15 cellular contexts compared by ENCODE assay signal in the genomic region with DNA sequence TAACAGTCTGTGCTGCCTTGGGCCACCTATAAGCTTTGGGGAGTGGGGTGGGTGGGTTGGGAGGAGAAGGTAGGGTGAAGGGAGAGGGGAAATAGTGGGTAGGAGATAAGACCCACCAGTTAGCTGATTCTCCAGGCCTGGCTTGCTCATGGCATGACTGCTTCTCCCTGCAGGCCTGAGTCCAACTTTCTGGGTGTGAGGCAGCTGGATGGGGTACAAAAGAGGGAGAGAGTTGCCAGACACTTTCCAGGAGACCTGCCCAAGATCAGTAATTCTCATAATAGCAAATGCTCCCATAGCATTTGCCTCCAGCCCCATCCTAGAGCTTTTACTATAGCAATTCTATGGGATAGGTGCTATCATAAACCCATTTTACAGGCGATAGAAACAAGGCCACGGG. TPM values are rescaled to one million over a fixed set of nuclear protein-coding genes. Genes with fewer than 3 reads are reported as not detected.
A peak's percentile ranks its signal among the peaks of the same experiment; 100 is the strongest.
DNase-seq lines count a peak whose midpoint lies in the region; ATAC-seq and TF ChIP-seq lines count a peak whose summit lies in the region.
"Had no signal": no experiment of that assay in that cellular context is flagged by ENCODE, and none has a peak within 500 bp of the region (broad histone marks: within the 10 kb centered on the region; RNA-seq: fewer than 3 reads in every experiment).

No MANE protein-coding gene starts in this region.

- peak overlapping the region; percentile 48 to 69 for H3K27ac ChIP-seq in ascending aorta
- peak overlapping the region; percentile 62 to 73 (median 72) for H3K27ac ChIP-seq in esophagus muscularis mucosa (replicated peaks in 1 of 4)
- peak overlapping the region; percentile 24 for H3K27ac ChIP-seq in lower lobe of right lung
- no peak overlapping the region for H3K27ac ChIP-seq in smooth muscle cell (ENCODE audit: low read depth)
- H3K27ac ChIP-seq: HL-60 had no signal

- no peak for TF ChIP-seq EP300 in esophagus muscularis mucosa (IDR thresholded peaks at IDR 0.05)

- H3K79me2 ChIP-seq in smooth muscle cell (ENCODE audit: low read depth), result peaks cover 19% of the 10 kb centered on the region

- H3K9me3 ChIP-seq in ascending aorta, result no peaks in the 10 kb centered on the region
- no peaks in the 10 kb centered on the region for H3K9me3 ChIP-seq in esophagus muscularis mucosa
- H3K9me3 ChIP-seq in lower lobe of right lung, result no peaks in the 10 kb centered on the region
- H3K9me3 ChIP-seq in smooth muscle cell (replicated peaks; ENCODE audit: low read depth), result no peaks in the 10 kb centered on the region

- DNase-seq in ascending aorta (ENCODE audit: low spot score in 2 of 2) (peak in 1 of 2 donors; percentile 71), esophagus muscularis mucosa (ENCODE audit: extremely low spot score) (no peak), lower lobe of right lung (no peak), ureter (ENCODE audit: low spot score) (peak; percentile 68), smooth muscle cell (lab: John Stamatoyannopoulos, UW; ENCODE audit: unreplicated experiment) (no peak), DMS114 treated with DMSO at 0.1 percent for 48 hours (lab: John Stamatoyannopoulos, UW; ENCODE audit: unreplicated experiment) (no peak), pons (ENCODE audit: low spot score) (no peak)
- DNase-seq: CD8-positive, alpha-beta memory T cell; DMS 273 treated with DMSO at 0.1 percent for 48 hours; H7; KBM-7; NCI-H1048; NCI-H774; SHP77 had no signal

- no peak for ATAC-seq in lower lobe of right lung

- H2AFZ ChIP-seq in smooth muscle cell (ENCODE audit: low read depth), result no peak overlapping the region

- TF ChIP-seq POLR2A in esophagus muscularis mucosa (IDR thresholded peaks at IDR 0.05; ENCODE audit: low read depth), result no peak

- WGBS in esophagus muscularis mucosa, result 79% methylated on average over 2 of the region's 2 CpGs
- WGBS in smooth muscle cell (ENCODE audit: low lambda C conversion rate), result 97% methylated on average over 2 of the region's 2 CpGs

- peaks cover 4% of the 10 kb centered on the region for H3F3A ChIP-seq in smooth muscle cell (ENCODE audit: low read depth)

- H3K36me3 ChIP-seq in ascending aorta (no peaks in the 10 kb centered on the region), esophagus muscularis mucosa (no peaks in the 10 kb centered on the region), lower lobe of right lung (no peaks in the 10 kb centered on the region), smooth muscle cell (ENCODE audit: low read depth) (no peaks in the 10 kb centered on the region)

- H3K4me1 ChIP-seq in ascending aorta, result peaks cover 4 to 23% of the 10 kb centered on the region in 2 donors
- peaks cover 32 to 81% (median 72%) of the 10 kb centered on the region in 4 donors for H3K4me1 ChIP-seq in esophagus muscularis mucosa
- H3K4me1 ChIP-seq in lower lobe of right lung, result peaks cover 72% of the 10 kb centered on the region
- peaks cover 22% of the 10 kb centered on the region for H3K4me1 ChIP-seq in smooth muscle cell (ENCODE audit: low read depth)

- no peak for TF ChIP-seq CTCF in ascending aorta (IDR thresholded peaks at IDR 0.05)
- TF ChIP-seq CTCF in esophagus muscularis mucosa (IDR thresholded peaks at IDR 0.05), result no peak
- no peak for TF ChIP-seq CTCF in lower lobe of right lung (IDR thresholded peaks at IDR 0.05)
- TF ChIP-seq CTCF in smooth muscle cell (IDR thresholded peaks at IDR 0.05; ENCODE audit: borderline replicate concordance, insufficient read depth, poor library complexity, severe bottlenecking), result no peak

- H3K4me3 ChIP-seq in ascending aorta, result no peak overlapping the region
- H3K4me3 ChIP-seq in esophagus muscularis mucosa, result no peak overlapping the region
- H3K4me3 ChIP-seq in lower lobe of right lung, result no peak overlapping the region
- H3K4me3 ChIP-seq in smooth muscle cell, result no peak overlapping the region

- H3K27me3 ChIP-seq in ascending aorta (no peaks in the 10 kb centered on the region), esophagus muscularis mucosa (no peaks in the 10 kb centered on the region), lower lobe of right lung (ENCODE audit: low read depth) (no peaks in the 10 kb centered on the region), smooth muscle cell (ENCODE audit: low read depth) (no peaks in the 10 kb centered on the region)

- no peak overlapping the region for H3K4me2 ChIP-seq in smooth muscle cell

- H3K9ac ChIP-seq in smooth muscle cell (ENCODE audit: low read depth), result no peak overlapping the region

- intact Hi-C loops in ascending aorta (cut with DNase I) (no loop called here), esophagus muscularis mucosa (cut with DNase I) (no loop called here), lower lobe of right lung (cut with DNase I) (no loop called here)

- H4K20me1 ChIP-seq in smooth muscle cell (ENCODE audit: low read depth), result no peaks in the 10 kb centered on the region

RNA-seq across cellular contexts. Expression of a gene that starts 7.7 kb away (rescaled TPM):
- total RNA-seq in ascending aorta (3.5 TPM), esophagus muscularis mucosa (10 to 100 TPM in 2 of 4 donors, 1 to 10 TPM in 2; 9.6 to 21.3 (median 13.1) TPM), lower lobe of right lung (46.0 TPM), ureter (12.6 TPM), smooth muscle cell (9.5 and 10.7 TPM in 2 replicates)
- 4.2 and 6.3 TPM in 2 replicates for polyA plus RNA-seq in smooth muscle cell
- total RNA-seq: CD8-positive, alpha-beta memory T cell had no signal
- polyA plus RNA-seq: CD8-positive, alpha-beta memory T cell had no signal
